ENCODE assay signal across 11 cellular contexts in the genomic region with DNA sequence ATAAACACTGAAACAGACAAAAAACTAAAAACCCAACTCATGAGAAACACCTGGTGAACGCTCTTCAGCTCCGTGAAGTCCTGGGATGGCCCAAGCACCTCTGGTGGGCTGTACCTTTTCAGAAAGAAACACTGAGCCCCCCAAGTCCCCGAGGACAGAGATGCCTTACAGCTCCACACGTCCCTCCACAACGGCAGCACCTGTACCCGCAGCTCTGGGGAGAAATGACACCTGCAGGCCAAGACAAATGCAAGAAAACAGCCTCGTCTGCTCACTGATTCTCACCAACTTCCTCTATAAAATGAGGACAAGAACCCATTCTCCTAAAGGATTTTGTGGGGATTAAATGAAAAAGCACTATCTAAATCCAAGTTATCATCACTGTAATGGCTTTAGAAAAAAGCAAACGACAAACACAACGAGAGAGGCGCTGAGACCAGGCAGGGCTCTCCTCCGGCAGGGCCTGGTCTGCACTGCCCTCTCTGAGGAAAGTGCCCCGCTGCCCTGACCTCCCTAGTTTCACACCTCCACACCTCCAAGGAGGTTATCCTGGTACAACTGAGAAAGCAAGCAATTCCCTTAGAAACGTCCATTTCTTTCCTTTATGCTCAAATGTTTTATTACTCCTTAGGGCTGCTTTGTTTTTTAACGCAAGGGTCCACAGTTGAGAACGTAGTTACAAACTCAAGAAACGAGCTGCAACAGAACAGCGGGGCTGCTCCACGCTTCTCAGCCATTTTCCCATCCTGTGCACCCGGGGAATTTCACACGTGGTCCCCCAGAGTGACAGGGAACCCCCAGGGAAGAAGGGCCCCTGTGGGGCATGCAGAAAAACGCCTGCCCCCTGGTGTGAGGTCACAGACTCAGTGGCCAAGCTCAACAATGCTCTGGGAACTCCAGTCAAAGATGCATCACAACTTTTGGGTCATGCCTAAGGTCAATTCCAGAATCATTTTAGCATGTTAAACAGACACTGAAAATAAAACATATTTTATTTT.
A peak's percentile ranks its signal among the peaks of the same experiment; 100 is the strongest.
DNase-seq lines count a peak whose midpoint lies in the region; ATAC-seq and TF ChIP-seq lines count a peak whose summit lies in the region.
"Had no signal": no experiment of that assay in that cellular context is flagged by ENCODE, and none has a peak within 500 bp of the region (broad histone marks: within the 10 kb centered on the region; RNA-seq: fewer than 3 reads in every experiment).

No MANE protein-coding gene starts in this region.

- TF ChIP-seq CTCF in left ventricle myocardium inferior (IDR thresholded peaks at IDR 0.05; ENCODE audit: borderline replicate concordance), result no peak

- intact Hi-C loops in activated naive CD4-positive, alpha-beta T cell treated with anti-CD3 and anti-CD28 coated beads for 36 hours (cut with micrococcal nuclease), result loop anchor here (2.0 to 5.0 kb wide), 2 partner anchors 70 to 224 kb away; no protein-coding TSS in a partner anchor
- intact Hi-C loops in left ventricle myocardium inferior (cut with micrococcal nuclease), result loop anchor here (10.0 kb wide), 1 partner anchor 152 kb away; no protein-coding TSS in a partner anchor

- peaks cover 89% of the 10 kb centered on the region for H3K4me1 ChIP-seq in left ventricle myocardium inferior

- H3K36me3 Mint-ChIP-seq in activated naive CD4-positive, alpha-beta T cell treated with anti-CD3 and anti-CD28 coated beads for 36 hours (ENCODE audit: low read depth), result peaks cover 2% of the 10 kb centered on the region
- peaks cover 14% of the 10 kb centered on the region for H3K36me3 Mint-ChIP-seq in activated CD8-positive, alpha-beta T cell treated with anti-CD3 and anti-CD28 coated beads, Interleukin-2, amount 10 ng/mL, durations not matched to agents 7 days and 5 days (ENCODE audit: low read depth)
- peaks cover 6 to 19% of the 10 kb centered on the region in 2 donors for H3K36me3 Mint-ChIP-seq in stimulated activated naive B cell treated with anti-CD40 and anti-IgM and Interleukin-4, amounts not matched to agents 10 μg/mL and 1 μg/mL and 100 μg/mL, for 72 hours

- H3K36me3 ChIP-seq in left ventricle myocardium inferior, result no peaks in the 10 kb centered on the region

- H3K4me3 ChIP-seq in left ventricle myocardium inferior, result no peak overlapping the region

- no peak for DNase-seq in activated naive CD4-positive, alpha-beta T cell treated with anti-CD3 and anti-CD28 coated beads for 36 hours
- no peak for DNase-seq in activated naive CD4-positive, alpha-beta T cell treated with Interleukin-2 at 50 U/mL for 16 hours
- no peak for DNase-seq in activated CD8-positive, alpha-beta T cell treated with anti-CD3 and anti-CD28 coated beads, Interleukin-2, amount 10 ng/mL, durations not matched to agents 7 days and 5 days
- DNase-seq in left ventricle myocardium inferior (no peak), pons (ENCODE audit: low spot score) (no peak), NCI-H1694 (lab: John Stamatoyannopoulos, UW) (no peak), amniotic stem cell (lab: John Stamatoyannopoulos, UW) (no peak)
- DNase-seq in stimulated activated naive B cell treated with anti-CD40 and anti-IgM and Interleukin-4, amounts not matched to agents 10 μg/mL and 1 μg/mL and 100 μg/mL, for 72 hours, result no peak
- DNase-seq: activated CD4-positive, CD25-positive, alpha-beta regulatory T cell treated with anti-CD3 and anti-CD28 coated beads, Interleukin-2, amount 50 U/mL, for 72 hours; NCI-H345 had no signal

- no peak for ATAC-seq in activated CD8-positive, alpha-beta T cell treated with anti-CD3 and anti-CD28 coated beads, Interleukin-2, amount 10 ng/mL, durations not matched to agents 7 days and 5 days
- ATAC-seq in stimulated activated naive B cell treated with anti-CD40 and anti-IgM and Interleukin-4, amounts not matched to agents 10 μg/mL and 1 μg/mL and 100 μg/mL, for 72 hours (replicated peaks), result no peak

- H3K4me1 Mint-ChIP-seq in activated naive CD4-positive, alpha-beta T cell treated with anti-CD3 and anti-CD28 coated beads for 36 hours (ENCODE audit: low read depth), result peaks cover 82% of the 10 kb centered on the region
- H3K4me1 Mint-ChIP-seq in activated CD8-positive, alpha-beta T cell treated with anti-CD3 and anti-CD28 coated beads, Interleukin-2, amount 10 ng/mL, durations not matched to agents 7 days and 5 days (ENCODE audit: low read depth), result peaks cover 83% of the 10 kb centered on the region
- H3K4me1 Mint-ChIP-seq in stimulated activated naive B cell treated with anti-CD40 and anti-IgM and Interleukin-4, amounts not matched to agents 10 μg/mL and 1 μg/mL and 100 μg/mL, for 72 hours, result peaks cover 52 to 73% of the 10 kb centered on the region in 2 donors

- H3K9me3 ChIP-seq in left ventricle myocardium inferior (replicated peaks), result no peaks in the 10 kb centered on the region

- peak overlapping the region; percentile 85 for H3K27ac ChIP-seq in left ventricle myocardium inferior (replicated peaks)
- H3K27ac ChIP-seq: KMS-11 had no signal

- H3K27me3 ChIP-seq in left ventricle myocardium inferior (ENCODE audit: low read depth), result no peaks in the 10 kb centered on the region

- POLR2A ChIA-PET in activated CD8-positive, alpha-beta T cell treated with anti-CD3 and anti-CD28 coated beads, Interleukin-2, amount 10 ng/mL, durations not matched to agents 7 days and 5 days (lab: Charles Lee), result interaction anchor here (0.7 to 1.0 kb wide), 4 partner anchors 15 to 151 kb away, joined by 3 to 4 read pairs (median 3); no protein-coding TSS in a partner anchor

- H3K9me3 Mint-ChIP-seq in activated naive CD4-positive, alpha-beta T cell treated with anti-CD3 and anti-CD28 coated beads for 36 hours, result no peaks in the 10 kb centered on the region
- no peaks in the 10 kb centered on the region for H3K9me3 Mint-ChIP-seq in activated CD8-positive, alpha-beta T cell treated with anti-CD3 and anti-CD28 coated beads, Interleukin-2, amount 10 ng/mL, durations not matched to agents 7 days and 5 days (ENCODE audit: insufficient read depth)
- H3K9me3 Mint-ChIP-seq in stimulated activated naive B cell treated with anti-CD40 and anti-IgM and Interleukin-4, amounts not matched to agents 10 μg/mL and 1 μg/mL and 100 μg/mL, for 72 hours, result no peaks in the 10 kb centered on the region

- no peak overlapping the region for H3K4me3 Mint-ChIP-seq in activated naive CD4-positive, alpha-beta T cell treated with anti-CD3 and anti-CD28 coated beads for 36 hours
- H3K4me3 Mint-ChIP-seq in activated CD8-positive, alpha-beta T cell treated with anti-CD3 and anti-CD28 coated beads, Interleukin-2, amount 10 ng/mL, durations not matched to agents 7 days and 5 days, result peak overlapping the region; percentile 17
- H3K4me3 Mint-ChIP-seq in stimulated activated naive B cell treated with anti-CD40 and anti-IgM and Interleukin-4, amounts not matched to agents 10 μg/mL and 1 μg/mL and 100 μg/mL, for 72 hours, result no peak overlapping the region

- peak overlapping the region; percentile 2 for H3K27ac Mint-ChIP-seq in activated naive CD4-positive, alpha-beta T cell treated with anti-CD3 and anti-CD28 coated beads for 36 hours
- peak overlapping the region; percentile 54 for H3K27ac Mint-ChIP-seq in activated CD8-positive, alpha-beta T cell treated with anti-CD3 and anti-CD28 coated beads, Interleukin-2, amount 10 ng/mL, durations not matched to agents 7 days and 5 days
- H3K27ac Mint-ChIP-seq in stimulated activated naive B cell treated with anti-CD40 and anti-IgM and Interleukin-4, amounts not matched to agents 10 μg/mL and 1 μg/mL and 100 μg/mL, for 72 hours, result peak overlapping the region; percentile 26

- CTCF ChIA-PET in activated naive CD4-positive, alpha-beta T cell treated with anti-CD3 and anti-CD28 coated beads for 36 hours (lab: Charles Lee), result interaction anchor here (0.6 to 1.2 kb wide), 3 partner anchors 10 to 367 kb away, joined by 3 to 4 read pairs (median 3); no protein-coding TSS in a partner anchor
- CTCF ChIA-PET in activated CD8-positive, alpha-beta T cell treated with anti-CD3 and anti-CD28 coated beads, Interleukin-2, amount 10 ng/mL, durations not matched to agents 7 days and 5 days (lab: Charles Lee), result interaction anchor here (1.0 to 2.2 kb wide), 9 partner anchors 8 to 176 kb away, joined by 3 to 5 read pairs (median 4); no protein-coding TSS in a partner anchor

- no peaks in the 10 kb centered on the region for H3K27me3 Mint-ChIP-seq in activated naive CD4-positive, alpha-beta T cell treated with anti-CD3 and anti-CD28 coated beads for 36 hours (ENCODE audit: low read depth)
- no peaks in the 10 kb centered on the region for H3K27me3 Mint-ChIP-seq in activated CD8-positive, alpha-beta T cell treated with anti-CD3 and anti-CD28 coated beads, Interleukin-2, amount 10 ng/mL, durations not matched to agents 7 days and 5 days (ENCODE audit: low read depth)
- H3K27me3 Mint-ChIP-seq in stimulated activated naive B cell treated with anti-CD40 and anti-IgM and Interleukin-4, amounts not matched to agents 10 μg/mL and 1 μg/mL and 100 μg/mL, for 72 hours, result no peaks in the 10 kb centered on the region

Comparison
In these comparisons a context has a peak if more than half of its experiments do, and no peak if none do; other contexts are left out.
1. H3K27ac Mint-ChIP-seq: peak in every context shown above with its lines; median percentile 54 in activated CD8-positive, alpha-beta T cell treated with anti-CD3 and anti-CD28 coated beads, Interleukin-2, amount 10 ng/mL, durations not matched to agents 7 days and 5 days; 26 in stimulated activated naive B cell treated with anti-CD40 and anti-IgM and Interleukin-4, amounts not matched to agents 10 μg/mL and 1 μg/mL and 100 μg/mL, for 72 hours; 2 in activated naive CD4-positive, alpha-beta T cell treated with anti-CD3 and anti-CD28 coated beads for 36 hours.